18 cellular contexts compared by ENCODE assay signal in the genomic region with DNA sequence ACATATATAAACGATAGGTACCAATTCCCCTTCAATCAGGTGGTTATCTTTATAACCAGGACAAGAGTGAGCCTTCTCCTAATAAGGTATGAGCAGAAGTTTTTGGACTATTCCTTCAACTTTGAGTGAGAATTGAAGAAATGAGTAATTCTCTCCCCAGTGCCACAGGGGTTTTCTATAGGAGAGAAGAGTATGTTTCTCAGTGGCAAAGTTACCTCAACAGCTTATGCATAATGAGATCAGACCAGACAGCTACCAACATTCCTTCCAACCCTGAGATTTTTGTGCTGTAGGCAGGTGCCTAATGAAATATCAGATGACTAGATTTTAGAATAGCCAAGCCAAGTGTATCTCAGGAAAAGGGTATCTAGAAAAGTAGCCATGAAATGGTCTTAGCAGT. TPM values are rescaled to one million over a fixed set of nuclear protein-coding genes. Genes with fewer than 3 reads are reported as not detected.
A peak's percentile ranks its signal among the peaks of the same experiment; 100 is the strongest.
DNase-seq lines count a peak whose midpoint lies in the region; ATAC-seq and TF ChIP-seq lines count a peak whose summit lies in the region.
"Had no signal": no experiment of that assay in that cellular context is flagged by ENCODE, and none has a peak within 500 bp of the region (broad histone marks: within the 10 kb centered on the region; RNA-seq: fewer than 3 reads in every experiment).

No MANE protein-coding gene starts in this region.

- no TSS peak for BruUV-seq in MCF 10A (replicated peaks; lab: Mats Ljungman, UMichigan)

- TF ChIP-seq POLR2A in breast epithelium (IDR thresholded peaks at IDR 0.05) = no peak

- no peak overlapping the region for H3K4me3 ChIP-seq in breast epithelium
- H3K4me3 ChIP-seq: A549; BLaER1 treated with 17β-estradiol and CSF1 and Interleukin-3, amounts not matched to agents 10 nM and 100 nM had no signal

- no peaks in the 10 kb centered on the region for H3K36me3 ChIP-seq in breast epithelium

- DNase-seq in activated naive CD4-positive, alpha-beta T cell treated with anti-CD3 and anti-CD28 coated beads, Interleukin-2, amount 50 U/mL, for 72 hours (ENCODE audit: low spot score in 2 of 2) = no peak
- DNase-seq in activated naive CD4-positive, alpha-beta T cell treated with Interleukin-2 at 50 U/mL for 16 hours = no peak
- DNase-seq in MCF 10A (ENCODE audit: unreplicated experiment) (no peak), breast epithelium (ENCODE audit: low spot score in 2 of 2) (no peak)
- DNase-seq: AML-193; Caco-2; Calu3; CD4-positive, alpha-beta T cell; CD8-positive, alpha-beta T cell; DMS79 treated with DMSO at 0.1 percent for 48 hours; GF-D8 had no signal

- H3K4me3 Mint-ChIP-seq in MCF 10A (ENCODE audit: unreplicated experiment) = no peak overlapping the region
- H3K4me3 Mint-ChIP-seq in activated T-helper 17 cell treated with anti-CD3 and anti-CD28 coated beads, Interleukin-2, amount 50 U/mL, for 72 hours = no peak overlapping the region
- H3K4me3 Mint-ChIP-seq: B cell; CD4-positive, alpha-beta T cell; CD8-positive, alpha-beta T cell had no signal

- no peaks in the 10 kb centered on the region for H3K27me3 Mint-ChIP-seq in MCF 10A (ENCODE audit: insufficient read depth, unreplicated experiment)
- peaks cover 36% of the 10 kb centered on the region for H3K27me3 Mint-ChIP-seq in activated T-helper 17 cell treated with anti-CD3 and anti-CD28 coated beads, Interleukin-2, amount 50 U/mL, for 72 hours

- ATAC-seq in activated naive CD4-positive, alpha-beta T cell treated with anti-CD3 and anti-CD28 coated beads, Interleukin-2, amount 50 U/mL, for 72 hours = peak; percentile 26 to 41
- ATAC-seq in activated T-helper 17 cell treated with anti-CD3 and anti-CD28 coated beads, Interleukin-2, amount 50 U/mL, for 72 hours (replicated peaks) = peak; percentile 68
- no peak for ATAC-seq in GM21723 (IDR thresholded peaks at IDR 0.05; ENCODE audit: unreplicated experiment)
- ATAC-seq: A549; CD8-positive, alpha-beta T cell had no signal

- no peaks in the 10 kb centered on the region for H3K27me3 ChIP-seq in breast epithelium
- H3K27me3 ChIP-seq: BLaER1 treated with 17β-estradiol and CSF1 and Interleukin-3, amounts not matched to agents 10 nM and 100 nM had no signal

- no peak overlapping the region for H3K27ac ChIP-seq in breast epithelium
- H3K27ac ChIP-seq: 22Rv1; A549; BLaER1 treated with 17β-estradiol and CSF1 and Interleukin-3, amounts not matched to agents 10 nM and 100 nM; C4-2B had no signal

- no peak for TF ChIP-seq CTCF in MCF 10A (IDR thresholded peaks at IDR 0.05; ENCODE audit: unreplicated experiment)
- no peak for TF ChIP-seq CTCF in breast epithelium (IDR thresholded peaks at IDR 0.05)

- peaks cover 0 to 9% of the 10 kb centered on the region in 2 donors for H3K36me3 Mint-ChIP-seq in activated naive CD4-positive, alpha-beta T cell treated with anti-CD3 and anti-CD28 coated beads, Interleukin-2, amount 50 U/mL, for 72 hours
- peaks cover 35% of the 10 kb centered on the region for H3K36me3 Mint-ChIP-seq in MCF 10A (ENCODE audit: insufficient read depth, unreplicated experiment)
- no peaks in the 10 kb centered on the region for H3K36me3 Mint-ChIP-seq in activated T-helper 17 cell treated with anti-CD3 and anti-CD28 coated beads, Interleukin-2, amount 50 U/mL, for 72 hours (ENCODE audit: low read depth)
- H3K36me3 Mint-ChIP-seq: CD8-positive, alpha-beta T cell had no signal

- CTCF ChIA-PET in MCF 10A (lab: Yijun Ruan, JAX) = interaction anchor here (1.3 to 1.9 kb wide), 3 partner anchors 41 to 68 kb away, joined by 3 to 5 read pairs (median 3); a partner anchor contains a TSS

- H3K4me1 Mint-ChIP-seq in MCF 10A (ENCODE audit: insufficient read depth, unreplicated experiment) = peaks cover 22% of the 10 kb centered on the region
- H3K4me1 Mint-ChIP-seq in activated T-helper 17 cell treated with anti-CD3 and anti-CD28 coated beads, Interleukin-2, amount 50 U/mL, for 72 hours = no peaks in the 10 kb centered on the region
- H3K4me1 Mint-ChIP-seq: B cell had no signal

- H3K4me1 ChIP-seq in breast epithelium = no peaks in the 10 kb centered on the region
- H3K4me1 ChIP-seq: BLaER1 treated with 17β-estradiol and CSF1 and Interleukin-3, amounts not matched to agents 10 nM and 100 nM had no signal

- no peaks in the 10 kb centered on the region for H3K9me3 ChIP-seq in breast epithelium
- H3K9me3 ChIP-seq: A549; BLaER1 treated with 17β-estradiol and CSF1 and Interleukin-3, amounts not matched to agents 10 nM and 100 nM; Caco-2 had no signal

- intact Hi-C loops in MCF 10A (cut with micrococcal nuclease) = no loop called here
- intact Hi-C loops in breast epithelium (cut with DNase I; ENCODE audit: low total_unique reads) = no loop called here

- no peaks in the 10 kb centered on the region for H3K9me3 Mint-ChIP-seq in activated naive CD4-positive, alpha-beta T cell treated with anti-CD3 and anti-CD28 coated beads, Interleukin-2, amount 50 U/mL, for 72 hours
- no peaks in the 10 kb centered on the region for H3K9me3 Mint-ChIP-seq in MCF 10A (ENCODE audit: unreplicated experiment)
- no peaks in the 10 kb centered on the region for H3K9me3 Mint-ChIP-seq in activated T-helper 17 cell treated with anti-CD3 and anti-CD28 coated beads, Interleukin-2, amount 50 U/mL, for 72 hours
- H3K9me3 Mint-ChIP-seq: CD4-positive, alpha-beta T cell; CD8-positive, alpha-beta T cell had no signal

- POLR2A ChIA-PET in MCF 10A (lab: Yijun Ruan, JAX) = interaction anchor here (0.7 to 0.9 kb wide), 2 partner anchors 22 to 38 kb away, joined by 3 read pairs; no protein-coding TSS in a partner anchor

- H3K27ac Mint-ChIP-seq in activated naive CD4-positive, alpha-beta T cell treated with anti-CD3 and anti-CD28 coated beads, Interleukin-2, amount 50 U/mL, for 72 hours = no peak overlapping the region
- H3K27ac Mint-ChIP-seq in MCF 10A (ENCODE audit: low read depth, unreplicated experiment) = peak overlapping the region; percentile 29
- no peak overlapping the region for H3K27ac Mint-ChIP-seq in activated T-helper 17 cell treated with anti-CD3 and anti-CD28 coated beads, Interleukin-2, amount 50 U/mL, for 72 hours
- H3K27ac Mint-ChIP-seq: B cell; CD4-positive, alpha-beta T cell; CD8-positive, alpha-beta T cell had no signal

RNA-seq across cellular contexts. Expression of a gene that starts 40.9 kb away (rescaled TPM):
- under 1 TPM; 0.14 to 0.53 TPM for total RNA-seq in activated naive CD4-positive, alpha-beta T cell treated with anti-CD3 and anti-CD28 coated beads, Interleukin-2, amount 50 U/mL, for 72 hours
- total RNA-seq in MCF 10A (2022) (168 and 206 TPM in 2 replicates), breast epithelium (10 to 100 TPM; 26.3 to 61.9 (median 57.4) TPM)
- total RNA-seq in activated T-helper 17 cell treated with anti-CD3 and anti-CD28 coated beads, Interleukin-2, amount 50 U/mL, for 72 hours = under 1 TPM; 0.41 to 0.61 TPM
- total RNA-seq: B cell; Caco-2; CD4-positive, alpha-beta T cell; CD8-positive, alpha-beta T cell had no signal

Comparison
In these comparisons a context has a peak if more than half of its experiments do, and no peak if none do; other contexts are left out.
1. RNA of a gene that starts 40.9 kb away (total RNA-seq): 168 to 206 TPM in MCF 10A and 26.3 to 61.9 TPM in breast epithelium; 0.41 to 0.61 TPM in activated T-helper 17 cell treated with anti-CD3 and anti-CD28 coated beads, Interleukin-2, amount 50 U/mL, for 72 hours and 0.14 to 0.53 TPM in activated naive CD4-positive, alpha-beta T cell treated with anti-CD3 and anti-CD28 coated beads, Interleukin-2, amount 50 U/mL, for 72 hours; every median in the first group is over 10 times any median in the second.